2 cellular contexts compared by ENCODE assay signal in the genomic region with DNA sequence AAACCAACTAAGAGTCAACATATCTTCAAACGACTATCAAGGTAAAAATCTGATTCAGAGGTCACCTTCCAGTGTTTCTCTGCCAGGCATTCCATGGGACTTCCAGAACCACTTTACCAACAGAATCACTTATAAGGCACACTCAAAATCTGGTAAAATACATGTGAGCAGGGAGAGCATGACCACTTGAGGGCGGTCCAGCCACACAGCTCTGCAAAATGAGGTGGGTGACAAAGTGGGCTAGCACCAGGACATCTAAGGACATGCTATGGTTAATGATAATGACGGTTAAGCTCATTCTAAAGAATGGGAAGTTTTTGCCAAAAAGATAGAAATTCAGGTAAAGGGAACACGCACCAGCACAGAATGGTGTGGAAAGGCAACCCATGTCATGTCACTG.
TF ChIP-seq lines count a peak whose summit lies in the region.

No MANE protein-coding gene starts in this region.

TF ChIP-seq in SK-N-SH, 30 proteins besides CTCF, POLR2A, EP300 and RAD21 (continued from another document):
- TF ChIP-seq TAF1 (IDR thresholded peaks at IDR 0.05; ENCODE audit: borderline replicate concordance, low read depth, low read length) = no peak
- no peak for TF ChIP-seq SMC3 (IDR thresholded peaks at IDR 0.05; ENCODE audit: low read depth, low read length)
- TF ChIP-seq, protein P1, sequence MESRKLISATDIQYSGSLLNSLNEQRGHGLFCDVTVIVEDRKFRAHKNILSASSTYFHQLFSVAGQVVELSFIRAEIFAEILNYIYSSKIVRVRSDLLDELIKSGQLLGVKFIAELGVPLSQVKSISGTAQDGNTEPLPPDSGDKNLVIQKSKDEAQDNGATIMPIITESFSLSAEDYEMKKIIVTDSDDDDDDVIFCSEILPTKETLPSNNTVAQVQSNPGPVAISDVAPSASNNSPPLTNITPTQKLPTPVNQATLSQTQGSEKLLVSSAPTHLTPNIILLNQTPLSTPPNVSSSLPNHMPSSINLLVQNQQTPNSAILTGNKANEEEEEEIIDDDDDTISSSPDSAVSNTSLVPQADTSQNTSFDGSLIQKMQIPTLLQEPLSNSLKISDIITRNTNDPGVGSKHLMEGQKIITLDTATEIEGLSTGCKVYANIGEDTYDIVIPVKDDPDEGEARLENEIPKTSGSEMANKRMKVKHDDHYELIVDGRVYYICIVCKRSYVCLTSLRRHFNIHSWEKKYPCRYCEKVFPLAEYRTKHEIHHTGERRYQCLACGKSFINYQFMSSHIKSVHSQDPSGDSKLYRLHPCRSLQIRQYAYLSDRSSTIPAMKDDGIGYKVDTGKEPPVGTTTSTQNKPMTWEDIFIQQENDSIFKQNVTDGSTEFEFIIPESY (IDR thresholded peaks at IDR 0.05; ENCODE audit: borderline replicate concordance, low read depth) = no peak
- TF ChIP-seq, protein P2, sequence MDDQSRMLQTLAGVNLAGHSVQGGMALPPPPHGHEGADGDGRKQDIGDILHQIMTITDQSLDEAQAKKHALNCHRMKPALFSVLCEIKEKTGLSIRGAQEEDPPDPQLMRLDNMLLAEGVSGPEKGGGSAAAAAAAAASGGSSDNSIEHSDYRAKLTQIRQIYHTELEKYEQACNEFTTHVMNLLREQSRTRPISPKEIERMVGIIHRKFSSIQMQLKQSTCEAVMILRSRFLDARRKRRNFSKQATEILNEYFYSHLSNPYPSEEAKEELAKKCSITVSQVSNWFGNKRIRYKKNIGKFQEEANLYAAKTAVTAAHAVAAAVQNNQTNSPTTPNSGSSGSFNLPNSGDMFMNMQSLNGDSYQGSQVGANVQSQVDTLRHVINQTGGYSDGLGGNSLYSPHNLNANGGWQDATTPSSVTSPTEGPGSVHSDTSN (IDR thresholded peaks at IDR 0.05) = no peak
- no peak for TF ChIP-seq NFIC (IDR thresholded peaks at IDR 0.05; ENCODE audit: borderline replicate concordance)
- TF ChIP-seq EZH2phosphoT487 (IDR thresholded peaks at IDR 0.05; ENCODE audit: borderline replicate concordance, low read depth) = no peak
- TF ChIP-seq GATA2 (CRISPR knock-in tag; IDR thresholded peaks at IDR 0.05) = no peak
- TF ChIP-seq, protein P3, sequence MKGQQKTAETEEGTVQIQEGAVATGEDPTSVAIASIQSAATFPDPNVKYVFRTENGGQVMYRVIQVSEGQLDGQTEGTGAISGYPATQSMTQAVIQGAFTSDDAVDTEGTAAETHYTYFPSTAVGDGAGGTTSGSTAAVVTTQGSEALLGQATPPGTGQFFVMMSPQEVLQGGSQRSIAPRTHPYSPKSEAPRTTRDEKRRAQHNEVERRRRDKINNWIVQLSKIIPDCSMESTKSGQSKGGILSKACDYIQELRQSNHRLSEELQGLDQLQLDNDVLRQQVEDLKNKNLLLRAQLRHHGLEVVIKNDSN (IDR thresholded peaks at IDR 0.05; ENCODE audit: borderline replicate concordance, low read depth) = no peak
- TF ChIP-seq FOXJ3 (CRISPR knock-in tag; IDR thresholded peaks at IDR 0.05) = no peak

TF ChIP-seq in SK-N-SH treated with all-trans-retinoic acid at 6 μM for 48 hours, 23 proteins besides CTCF, POLR2A, EP300 and RAD21 (continued from another document):
- TF ChIP-seq, protein P4, sequence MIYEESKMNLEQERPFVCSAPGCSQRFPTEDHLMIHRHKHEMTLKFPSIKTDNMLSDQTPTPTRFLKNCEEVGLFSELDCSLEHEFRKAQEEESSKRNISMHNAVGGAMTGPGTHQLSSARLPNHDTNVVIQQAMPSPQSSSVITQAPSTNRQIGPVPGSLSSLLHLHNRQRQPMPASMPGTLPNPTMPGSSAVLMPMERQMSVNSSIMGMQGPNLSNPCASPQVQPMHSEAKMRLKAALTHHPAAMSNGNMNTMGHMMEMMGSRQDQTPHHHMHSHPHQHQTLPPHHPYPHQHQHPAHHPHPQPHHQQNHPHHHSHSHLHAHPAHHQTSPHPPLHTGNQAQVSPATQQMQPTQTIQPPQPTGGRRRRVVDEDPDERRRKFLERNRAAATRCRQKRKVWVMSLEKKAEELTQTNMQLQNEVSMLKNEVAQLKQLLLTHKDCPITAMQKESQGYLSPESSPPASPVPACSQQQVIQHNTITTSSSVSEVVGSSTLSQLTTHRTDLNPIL (CRISPR knock-in tag; IDR thresholded peaks at IDR 0.05; ENCODE audit: low read depth) = no peak
- TF ChIP-seq TCF4 (CRISPR knock-in tag; IDR thresholded peaks at IDR 0.05; ENCODE audit: borderline replicate concordance) (no peak), GLIS3 (CRISPR knock-in tag; IDR thresholded peaks at IDR 0.05) (no peak), SNAI2 (CRISPR knock-in tag; IDR thresholded peaks at IDR 0.05) (no peak), ZFP30 (CRISPR knock-in tag; IDR thresholded peaks at IDR 0.05) (no peak), RARB (CRISPR knock-in tag; IDR thresholded peaks at IDR 0.05) (no peak)
- TF ChIP-seq, protein P5, sequence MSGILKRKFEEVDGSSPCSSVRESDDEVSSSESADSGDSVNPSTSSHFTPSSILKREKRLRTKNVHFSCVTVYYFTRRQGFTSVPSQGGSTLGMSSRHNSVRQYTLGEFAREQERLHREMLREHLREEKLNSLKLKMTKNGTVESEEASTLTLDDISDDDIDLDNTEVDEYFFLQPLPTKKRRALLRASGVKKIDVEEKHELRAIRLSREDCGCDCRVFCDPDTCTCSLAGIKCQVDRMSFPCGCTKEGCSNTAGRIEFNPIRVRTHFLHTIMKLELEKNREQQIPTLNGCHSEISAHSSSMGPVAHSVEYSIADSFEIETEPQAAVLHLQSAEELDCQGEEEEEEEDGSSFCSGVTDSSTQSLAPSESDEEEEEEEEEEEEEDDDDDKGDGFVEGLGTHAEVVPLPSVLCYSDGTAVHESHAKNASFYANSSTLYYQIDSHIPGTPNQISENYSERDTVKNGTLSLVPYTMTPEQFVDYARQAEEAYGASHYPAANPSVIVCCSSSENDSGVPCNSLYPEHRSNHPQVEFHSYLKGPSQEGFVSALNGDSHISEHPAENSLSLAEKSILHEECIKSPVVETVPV (CRISPR knock-in tag; IDR thresholded peaks at IDR 0.05) = no peak
- TF ChIP-seq, protein P6, sequence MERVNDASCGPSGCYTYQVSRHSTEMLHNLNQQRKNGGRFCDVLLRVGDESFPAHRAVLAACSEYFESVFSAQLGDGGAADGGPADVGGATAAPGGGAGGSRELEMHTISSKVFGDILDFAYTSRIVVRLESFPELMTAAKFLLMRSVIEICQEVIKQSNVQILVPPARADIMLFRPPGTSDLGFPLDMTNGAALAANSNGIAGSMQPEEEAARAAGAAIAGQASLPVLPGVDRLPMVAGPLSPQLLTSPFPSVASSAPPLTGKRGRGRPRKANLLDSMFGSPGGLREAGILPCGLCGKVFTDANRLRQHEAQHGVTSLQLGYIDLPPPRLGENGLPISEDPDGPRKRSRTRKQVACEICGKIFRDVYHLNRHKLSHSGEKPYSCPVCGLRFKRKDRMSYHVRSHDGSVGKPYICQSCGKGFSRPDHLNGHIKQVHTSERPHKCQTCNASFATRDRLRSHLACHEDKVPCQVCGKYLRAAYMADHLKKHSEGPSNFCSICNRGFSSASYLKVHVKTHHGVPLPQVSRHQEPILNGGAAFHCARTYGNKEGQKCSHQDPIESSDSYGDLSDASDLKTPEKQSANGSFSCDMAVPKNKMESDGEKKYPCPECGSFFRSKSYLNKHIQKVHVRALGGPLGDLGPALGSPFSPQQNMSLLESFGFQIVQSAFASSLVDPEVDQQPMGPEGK (CRISPR knock-in tag; IDR thresholded peaks at IDR 0.05; ENCODE audit: borderline replicate concordance) = no peak
